1 cellular context compared by ENCODE assay signal in the genomic region with DNA sequence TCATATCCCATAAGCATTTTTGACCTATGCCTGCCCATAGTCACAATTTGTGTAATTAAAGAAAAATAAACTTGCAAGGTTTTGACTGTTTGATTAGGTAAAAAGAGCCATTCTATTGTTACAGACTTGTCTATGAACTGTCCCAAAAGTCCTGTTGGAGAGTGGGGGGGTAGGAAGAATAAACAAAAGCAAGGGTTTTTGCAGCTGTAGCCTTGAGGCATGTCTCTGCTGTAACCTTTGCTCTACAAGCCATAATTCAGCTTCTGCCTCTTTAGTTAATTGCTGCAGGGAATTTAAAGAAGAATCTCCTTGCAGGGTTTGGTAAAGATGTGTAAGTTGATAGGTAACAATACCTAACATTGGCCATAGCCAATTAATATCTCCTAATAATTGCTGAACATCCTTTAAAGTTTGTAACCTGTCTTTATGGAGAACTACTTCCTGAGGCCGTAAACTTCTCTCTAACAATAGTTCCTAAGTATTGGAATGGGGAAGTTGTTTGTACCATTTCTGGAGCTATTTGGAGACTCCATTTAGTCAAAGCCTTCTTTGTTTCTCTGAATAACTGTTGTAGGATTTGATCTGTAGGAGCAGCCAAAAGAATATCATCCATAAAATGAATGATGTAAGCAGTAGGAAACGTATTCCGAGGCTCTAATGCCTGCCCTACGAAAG.
TF ChIP-seq lines count a peak whose summit lies in the region.

No MANE protein-coding gene starts in this region.

TF ChIP-seq in A549, 52 proteins besides CTCF, POLR2A, EP300 and RAD21 (continued from another document):
- TF ChIP-seq, protein P1, sequence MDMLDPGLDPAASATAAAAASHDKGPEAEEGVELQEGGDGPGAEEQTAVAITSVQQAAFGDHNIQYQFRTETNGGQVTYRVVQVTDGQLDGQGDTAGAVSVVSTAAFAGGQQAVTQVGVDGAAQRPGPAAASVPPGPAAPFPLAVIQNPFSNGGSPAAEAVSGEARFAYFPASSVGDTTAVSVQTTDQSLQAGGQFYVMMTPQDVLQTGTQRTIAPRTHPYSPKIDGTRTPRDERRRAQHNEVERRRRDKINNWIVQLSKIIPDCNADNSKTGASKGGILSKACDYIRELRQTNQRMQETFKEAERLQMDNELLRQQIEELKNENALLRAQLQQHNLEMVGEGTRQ (IDR thresholded peaks at IDR 0.05) = no peak
- TF ChIP-seq HDAC2 (IDR thresholded peaks at IDR 0.05) = no peak
- TF ChIP-seq, protein P2, sequence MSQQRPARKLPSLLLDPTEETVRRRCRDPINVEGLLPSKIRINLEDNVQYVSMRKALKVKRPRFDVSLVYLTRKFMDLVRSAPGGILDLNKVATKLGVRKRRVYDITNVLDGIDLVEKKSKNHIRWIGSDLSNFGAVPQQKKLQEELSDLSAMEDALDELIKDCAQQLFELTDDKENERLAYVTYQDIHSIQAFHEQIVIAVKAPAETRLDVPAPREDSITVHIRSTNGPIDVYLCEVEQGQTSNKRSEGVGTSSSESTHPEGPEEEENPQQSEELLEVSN (IDR thresholded peaks at IDR 0.05; ENCODE audit: borderline replicate concordance, low read depth) = no peak
- TF ChIP-seq FOSB (CRISPR knock-in tag; IDR thresholded peaks at IDR 0.05) = no peak
- no peak for TF ChIP-seq MYC (IDR thresholded peaks at IDR 0.05; ENCODE audit: borderline replicate concordance, low read length)
- no peak for TF ChIP-seq HEYL (CRISPR knock-in tag; IDR thresholded peaks at IDR 0.05)
